In genomic region chr12:75837700-75838099, GRCh38 we compare ENCODE assay signal across 1 cellular context.
TF ChIP-seq lines count a peak whose summit lies in the region.

No MANE protein-coding gene starts in this region.

TF ChIP-seq in GM12878, 131 proteins besides CTCF, POLR2A, EP300 and RAD21 (continued from another document):
- TF ChIP-seq MLLT1 (IDR thresholded peaks at IDR 0.05) (no peak), CHD1 (IDR thresholded peaks at IDR 0.05; ENCODE audit: low read depth, low read length) (no peak), SP1 (IDR thresholded peaks at IDR 0.05; ENCODE audit: low read depth, low read length) (no peak)
